ENCODE assay signal across 1 cellular context in the genomic region with DNA sequence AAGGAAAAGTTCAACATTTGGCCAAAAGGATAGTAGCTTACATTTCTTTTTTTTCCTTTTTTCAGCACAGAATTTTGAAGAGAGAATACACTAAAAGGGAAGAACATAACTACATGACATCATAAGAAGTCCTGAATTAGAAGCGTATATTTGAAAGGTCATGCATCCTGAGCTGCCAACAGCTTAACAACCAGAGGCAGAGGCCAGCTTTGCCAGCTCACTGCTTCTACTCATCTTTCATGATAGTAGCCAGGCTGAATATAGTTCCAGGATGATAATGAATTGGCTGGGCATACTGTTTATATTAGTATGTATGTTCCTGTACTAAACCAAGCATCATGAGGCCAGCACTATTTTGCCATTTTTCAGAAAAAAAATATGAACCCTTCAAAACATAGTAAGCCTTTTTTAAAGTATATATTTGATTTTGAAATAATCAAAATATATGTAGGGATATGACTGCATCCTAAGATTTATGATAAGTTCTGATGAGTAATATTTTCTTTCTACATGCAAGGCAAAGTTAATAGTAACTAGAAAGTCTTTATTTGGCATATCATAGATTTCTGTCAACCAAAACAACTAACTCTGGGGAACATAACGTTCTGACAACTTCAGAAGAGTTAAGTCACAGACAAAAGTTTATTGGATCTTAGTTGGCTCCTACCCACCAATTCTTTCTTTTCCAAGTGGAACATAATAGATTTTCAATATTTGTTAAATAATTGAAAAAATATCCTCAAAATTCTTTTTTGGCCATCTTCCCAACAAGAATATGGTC.
TF ChIP-seq lines count a peak whose summit lies in the region.

No MANE protein-coding gene starts in this region.

TF ChIP-seq in SK-N-SH treated with all-trans-retinoic acid at 6 μM for 48 hours, 23 proteins besides CTCF, POLR2A, EP300 and RAD21 (continued from another document):
- TF ChIP-seq, protein P1, sequence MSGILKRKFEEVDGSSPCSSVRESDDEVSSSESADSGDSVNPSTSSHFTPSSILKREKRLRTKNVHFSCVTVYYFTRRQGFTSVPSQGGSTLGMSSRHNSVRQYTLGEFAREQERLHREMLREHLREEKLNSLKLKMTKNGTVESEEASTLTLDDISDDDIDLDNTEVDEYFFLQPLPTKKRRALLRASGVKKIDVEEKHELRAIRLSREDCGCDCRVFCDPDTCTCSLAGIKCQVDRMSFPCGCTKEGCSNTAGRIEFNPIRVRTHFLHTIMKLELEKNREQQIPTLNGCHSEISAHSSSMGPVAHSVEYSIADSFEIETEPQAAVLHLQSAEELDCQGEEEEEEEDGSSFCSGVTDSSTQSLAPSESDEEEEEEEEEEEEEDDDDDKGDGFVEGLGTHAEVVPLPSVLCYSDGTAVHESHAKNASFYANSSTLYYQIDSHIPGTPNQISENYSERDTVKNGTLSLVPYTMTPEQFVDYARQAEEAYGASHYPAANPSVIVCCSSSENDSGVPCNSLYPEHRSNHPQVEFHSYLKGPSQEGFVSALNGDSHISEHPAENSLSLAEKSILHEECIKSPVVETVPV (CRISPR knock-in tag; IDR thresholded peaks at IDR 0.05), result no peak
- TF ChIP-seq PPARA (CRISPR knock-in tag; IDR thresholded peaks at IDR 0.05; ENCODE audit: borderline replicate concordance) (no peak), TOX (CRISPR knock-in tag; IDR thresholded peaks at IDR 0.05; ENCODE audit: borderline replicate concordance) (no peak), GLIS3 (CRISPR knock-in tag; IDR thresholded peaks at IDR 0.05) (no peak), RARB (CRISPR knock-in tag; IDR thresholded peaks at IDR 0.05) (no peak), ARNTL (CRISPR knock-in tag; IDR thresholded peaks at IDR 0.05; ENCODE audit: borderline replicate concordance, low read depth) (no peak), ZFP3 (CRISPR knock-in tag; IDR thresholded peaks at IDR 0.05) (no peak), CSDC2 (CRISPR knock-in tag; IDR thresholded peaks at IDR 0.05) (no peak), ZFP30 (CRISPR knock-in tag; IDR thresholded peaks at IDR 0.05) (no peak), OSR1 (CRISPR knock-in tag; IDR thresholded peaks at IDR 0.05) (no peak), ZNF8 (CRISPR knock-in tag; IDR thresholded peaks at IDR 0.05) (no peak)
- TF ChIP-seq, protein P2, sequence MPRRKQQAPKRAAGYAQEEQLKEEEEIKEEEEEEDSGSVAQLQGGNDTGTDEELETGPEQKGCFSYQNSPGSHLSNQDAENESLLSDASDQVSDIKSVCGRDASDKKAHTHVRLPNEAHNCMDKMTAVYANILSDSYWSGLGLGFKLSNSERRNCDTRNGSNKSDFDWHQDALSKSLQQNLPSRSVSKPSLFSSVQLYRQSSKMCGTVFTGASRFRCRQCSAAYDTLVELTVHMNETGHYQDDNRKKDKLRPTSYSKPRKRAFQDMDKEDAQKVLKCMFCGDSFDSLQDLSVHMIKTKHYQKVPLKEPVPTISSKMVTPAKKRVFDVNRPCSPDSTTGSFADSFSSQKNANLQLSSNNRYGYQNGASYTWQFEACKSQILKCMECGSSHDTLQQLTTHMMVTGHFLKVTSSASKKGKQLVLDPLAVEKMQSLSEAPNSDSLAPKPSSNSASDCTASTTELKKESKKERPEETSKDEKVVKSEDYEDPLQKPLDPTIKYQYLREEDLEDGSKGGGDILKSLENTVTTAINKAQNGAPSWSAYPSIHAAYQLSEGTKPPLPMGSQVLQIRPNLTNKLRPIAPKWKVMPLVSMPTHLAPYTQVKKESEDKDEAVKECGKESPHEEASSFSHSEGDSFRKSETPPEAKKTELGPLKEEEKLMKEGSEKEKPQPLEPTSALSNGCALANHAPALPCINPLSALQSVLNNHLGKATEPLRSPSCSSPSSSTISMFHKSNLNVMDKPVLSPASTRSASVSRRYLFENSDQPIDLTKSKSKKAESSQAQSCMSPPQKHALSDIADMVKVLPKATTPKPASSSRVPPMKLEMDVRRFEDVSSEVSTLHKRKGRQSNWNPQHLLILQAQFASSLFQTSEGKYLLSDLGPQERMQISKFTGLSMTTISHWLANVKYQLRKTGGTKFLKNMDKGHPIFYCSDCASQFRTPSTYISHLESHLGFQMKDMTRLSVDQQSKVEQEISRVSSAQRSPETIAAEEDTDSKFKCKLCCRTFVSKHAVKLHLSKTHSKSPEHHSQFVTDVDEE (CRISPR knock-in tag; IDR thresholded peaks at IDR 0.05), result no peak
- TF ChIP-seq, protein P3, sequence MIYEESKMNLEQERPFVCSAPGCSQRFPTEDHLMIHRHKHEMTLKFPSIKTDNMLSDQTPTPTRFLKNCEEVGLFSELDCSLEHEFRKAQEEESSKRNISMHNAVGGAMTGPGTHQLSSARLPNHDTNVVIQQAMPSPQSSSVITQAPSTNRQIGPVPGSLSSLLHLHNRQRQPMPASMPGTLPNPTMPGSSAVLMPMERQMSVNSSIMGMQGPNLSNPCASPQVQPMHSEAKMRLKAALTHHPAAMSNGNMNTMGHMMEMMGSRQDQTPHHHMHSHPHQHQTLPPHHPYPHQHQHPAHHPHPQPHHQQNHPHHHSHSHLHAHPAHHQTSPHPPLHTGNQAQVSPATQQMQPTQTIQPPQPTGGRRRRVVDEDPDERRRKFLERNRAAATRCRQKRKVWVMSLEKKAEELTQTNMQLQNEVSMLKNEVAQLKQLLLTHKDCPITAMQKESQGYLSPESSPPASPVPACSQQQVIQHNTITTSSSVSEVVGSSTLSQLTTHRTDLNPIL (CRISPR knock-in tag; IDR thresholded peaks at IDR 0.05; ENCODE audit: low read depth), result no peak
TF ChIP-seq in SK-N-SH treated with all-trans-retinoic acid at 6 μM for 48 hours: peak in this region for 0.
